In genomic region chr3:187139126-187139894, GRCh38 we compare ENCODE assay signal across 8 cellular contexts. TPM values are rescaled to one million over a fixed set of nuclear protein-coding genes. Genes with fewer than 3 reads are reported as not detected.
A peak's percentile ranks its signal among the peaks of the same experiment; 100 is the strongest.
DNase-seq lines count a peak whose midpoint lies in the region; ATAC-seq and TF ChIP-seq lines count a peak whose summit lies in the region.

Gene RPL39L, minus strand, starts transcription at chr3:187139496. Its CDS starts 18,196 bp downstream, at chr3:187121300.

- peak within 1 kb of the TSS; percentile 15 for H3K23ac ChIP-seq in neuronal stem cell (ENCODE audit: low read depth, low read length, poor library complexity)

- H3K27ac ChIP-seq in Panc1 (ENCODE audit: low read length) (peak within 1 kb of the TSS; percentile 60; the same call in 1 of the 2 replicates), foreskin keratinocyte (peak within 1 kb of the TSS; percentile 22), neuronal stem cell (replicated peaks; ENCODE audit: low read length) (peak within 1 kb of the TSS; percentile 77)

- H4K91ac ChIP-seq in neuronal stem cell (ENCODE audit: low read depth, low read length, poor library complexity) = no peak within 1 kb of the TSS

- no peaks in the 10 kb centered on the region for H3K36me3 Mint-ChIP-seq in Caco-2 (ENCODE audit: insufficient read depth, unreplicated experiment)

- no peaks in the 10 kb centered on the region for H3K4me1 Mint-ChIP-seq in Caco-2 (ENCODE audit: low read depth, unreplicated experiment)

- DNase-seq in Caco-2 (peak; percentile 55 to 67), HK-2 (ENCODE audit: unreplicated experiment) (peak; percentile 94), Panc1 (ENCODE audit: low read depth, low spot score) (peak; percentile 77), foreskin keratinocyte (peak; percentile 65 to 82), neuronal stem cell (ENCODE audit: low spot score) (peak; percentile 81)
- peak; percentile 87 for DNase-seq in activated T-helper 9 cell treated with anti-CD3 and anti-CD28 coated beads, Interleukin-2, amount 50 U/mL, for 16 hours (ENCODE audit: low read depth)

- no peaks in the 10 kb centered on the region for H3K27me3 Mint-ChIP-seq in Caco-2 (ENCODE audit: insufficient read depth, unreplicated experiment)

- H3K4ac ChIP-seq in neuronal stem cell (ENCODE audit: low read length) = no peak within 1 kb of the TSS

- peaks cover 6% of the 10 kb centered on the region for H3K9me3 ChIP-seq in Caco-2
- no peaks in the 10 kb centered on the region for H3K9me3 ChIP-seq in Panc1 (ENCODE audit: control insufficient read depth, insufficient read depth, low read depth, low read length)
- peaks cover 5% of the 10 kb centered on the region in 2 donors for H3K9me3 ChIP-seq in neuronal stem cell (replicated peaks in 1 of 2; ENCODE audit: control insufficient read depth in 2 of 2, insufficient read depth in 1 of 2, low read depth in 1 of 2, low read length in 2 of 2)

- H3K36me3 ChIP-seq in Caco-2 (ENCODE audit: control insufficient read depth, insufficient read depth, low read length) (no peaks in the 10 kb centered on the region), Panc1 (ENCODE audit: control insufficient read depth, insufficient read depth, low read length) (no peaks in the 10 kb centered on the region), neuronal stem cell (replicated peaks in 1 of 2; ENCODE audit: control insufficient read depth in 2 of 2, insufficient read depth in 2 of 2, low read length in 2 of 2) (peaks cover 0 to 3% of the 10 kb centered on the region in 2 donors)

- H3K4me3 Mint-ChIP-seq in Caco-2 (ENCODE audit: unreplicated experiment) = peak within 1 kb of the TSS; percentile 72

- peak within 1 kb of the TSS; percentile 44 for H3K4me3 ChIP-seq in Caco-2 (ENCODE audit: low read depth, low read length)
- H3K4me3 ChIP-seq in Panc1 (ENCODE audit: low read depth in 2 of 2, low read length in 2 of 2) = peak within 1 kb of the TSS; percentile 48 to 71
- H3K4me3 ChIP-seq in neuronal stem cell (ENCODE audit: low read length in 2 of 2) = peak within 1 kb of the TSS; percentile 63 to 84

- POLR2A ChIA-PET in Caco-2 (lab: Charles Lee) (interaction anchor here (0.6 to 0.7 kb wide), 2 partner anchors 452 to 1554 kb away, joined by 3 read pairs; no protein-coding TSS in a partner anchor), Panc1 (lab: Charles Lee) (interaction anchor here (0.6 to 0.7 kb wide), 5 partner anchors 24 to 422 kb away, joined by 3 to 7 read pairs (median 3); no protein-coding TSS in a partner anchor)

- H3K27ac Mint-ChIP-seq in Caco-2 (ENCODE audit: unreplicated experiment) = peak within 1 kb of the TSS; percentile 12

- in situ Hi-C loops in Panc1 (cut with HindIII; ENCODE audit: low pct_unique_long_range_greater_than_20kb, low sequenced_read_pairs) = no loop called here

- H3K18ac ChIP-seq in neuronal stem cell (ENCODE audit: low read length) = peak within 1 kb of the TSS; percentile 90

- H3K27me3 ChIP-seq in Caco-2 (replicated peaks; ENCODE audit: control insufficient read depth, insufficient read depth, low read length) (no peaks in the 10 kb centered on the region), Panc1 (ENCODE audit: control insufficient read depth, insufficient read depth, low read length) (no peaks in the 10 kb centered on the region), foreskin keratinocyte (no peaks in the 10 kb centered on the region), neuronal stem cell (ENCODE audit: control insufficient read depth in 3 of 3, insufficient read depth in 3 of 3, low read depth in 1 of 3, low read length in 3 of 3) (no peaks in the 10 kb centered on the region)

- peak within 1 kb of the TSS; percentile 46 for H2BK15ac ChIP-seq in neuronal stem cell (ENCODE audit: low read length)

- ATAC-seq in GM19455 (IDR thresholded peaks at IDR 0.05; ENCODE audit: unreplicated experiment) (peak; percentile 99), Panc1 (peak; percentile 98), foreskin keratinocyte (peak; percentile 93)

- peak within 1 kb of the TSS; percentile 76 for H3K4me2 ChIP-seq in neuronal stem cell (ENCODE audit: insufficient read depth, low read length, poor library complexity, severe bottlenecking)

- WGBS in neuronal stem cell (ENCODE audit: extremely low coverage in 2 of 2, insufficient read length in 2 of 2, insufficient replicate concordance in 1 of 2), 2 donors = no CpG with 5 or more reads among the region's 69 CpGs

- peaks cover 10% of the 10 kb centered on the region for H3K9me3 Mint-ChIP-seq in Caco-2 (ENCODE audit: unreplicated experiment)

- H2BK5ac ChIP-seq in neuronal stem cell (ENCODE audit: low read length) = no peak within 1 kb of the TSS

- intact Hi-C loops in Caco-2 (cut with micrococcal nuclease; ENCODE audit: unreplicated experiment) = loop anchor here (1.0 kb wide), 1 partner anchor 26 kb away; no protein-coding TSS in a partner anchor
- intact Hi-C loops in Panc1 (cut with micrococcal nuclease; ENCODE audit: unreplicated experiment) = no loop called here

- CTCF ChIA-PET in Caco-2 (lab: Charles Lee) = interaction anchor here (0.6 to 1.6 kb wide), 8 partner anchors 26 to 294 kb away, joined by 3 to 8 read pairs (median 3); no protein-coding TSS in a partner anchor
- CTCF ChIA-PET in Panc1 (lab: Charles Lee) = interaction anchor here (0.5 to 2.0 kb wide), 11 partner anchors 8 to 856 kb away, joined by 3 to 18 read pairs (median 4); no protein-coding TSS in a partner anchor

- TF ChIP-seq CTCF in Caco-2 (IDR thresholded peaks at IDR 0.05; ENCODE audit: insufficient read depth in 1 of 2, low read depth in 1 of 2, low read length in 1 of 2, severe bottlenecking in 1 of 2, unreplicated experiment in 1 of 2) (peak; percentile 54 to 57), Panc1 (IDR thresholded peaks at IDR 0.05) (peak; percentile 95), foreskin keratinocyte (conservative IDR thresholded peaks at IDR 0.05) (peak; percentile 92), subcutaneous adipose tissue (IDR thresholded peaks at IDR 0.05; ENCODE audit: low read depth) (no peak)

- H2AK5ac ChIP-seq in neuronal stem cell (ENCODE audit: low read depth, low read length) = no peak within 1 kb of the TSS

- H2AFZ ChIP-seq in neuronal stem cell (ENCODE audit: low read length) = peak within 1 kb of the TSS; percentile 100

- H3K9ac ChIP-seq in neuronal stem cell (ENCODE audit: low read depth, low read length, poor library complexity) = peak within 1 kb of the TSS; percentile 93

- H3K79me1 ChIP-seq in neuronal stem cell (ENCODE audit: low read depth, low read length) = no peaks in the 10 kb centered on the region

- H2BK120ac ChIP-seq in neuronal stem cell (ENCODE audit: low read depth, low read length) = no peak within 1 kb of the TSS

- no peak within 1 kb of the TSS for H3K14ac ChIP-seq in neuronal stem cell (ENCODE audit: low read length)

- H3K4me1 ChIP-seq in Caco-2 (no peaks in the 10 kb centered on the region), Panc1 (ENCODE audit: control insufficient read depth, insufficient read depth, low read length) (no peaks in the 10 kb centered on the region), foreskin keratinocyte (peaks cover 7% of the 10 kb centered on the region), neuronal stem cell (ENCODE audit: control insufficient read depth in 2 of 2, insufficient read depth in 1 of 2, low read depth in 1 of 2, low read length in 2 of 2) (no peaks in the 10 kb centered on the region)

- BruUV-seq in Caco-2 (replicated peaks; lab: Mats Ljungman, UMichigan) = no TSS peak
- BruUV-seq in Panc1 (replicated peaks; lab: Mats Ljungman, UMichigan) = no TSS peak

- no peak within 1 kb of the TSS for H4K8ac ChIP-seq in neuronal stem cell (ENCODE audit: low read depth, low read length)

- H2BK12ac ChIP-seq in neuronal stem cell (ENCODE audit: low read length) = no peak within 1 kb of the TSS

RNA-seq across cellular contexts. Expression of gene RPL39L, which starts in this region (rescaled TPM):
- total RNA-seq in Caco-2 (2022) = 1.8 and 2.5 TPM in 2 replicates
- total RNA-seq in Panc1 (2021; ENCODE audit: unreplicated experiment) = 37.7 TPM
- polyA plus RNA-seq in Panc1 (2012; ENCODE audit: insufficient read length) = 45.7 TPM
- total RNA-seq in foreskin keratinocyte = 48.2 and 49.3 TPM in 2 replicates
- polyA plus RNA-seq in foreskin keratinocyte = 65.7 and 68.3 TPM in 2 replicates
- polyA plus RNA-seq in neuronal stem cell (2013, experiment 1 of 2) = 100 TPM
- 95.4 TPM for polyA plus RNA-seq in neuronal stem cell (2013, experiment 2 of 2)
- 10 to 100 TPM in 3 of 4 donors, 1 to 10 TPM in 1; 8.9 to 14.6 (median 10.6) TPM for total RNA-seq in subcutaneous adipose tissue

Comparison
In these comparisons a context has a peak if more than half of its experiments do, and no peak if none do; other contexts are left out.
1. Peak in every context shown above with its lines: DNase-seq, ATAC-seq, H3K4me3 ChIP-seq and H3K27ac ChIP-seq.
2. H3K27ac ChIP-seq: peak in every context shown above with its lines; median percentile 77 in neuronal stem cell; 60 in Panc1; 22 in foreskin keratinocyte.